Comparison of ENCODE assay signal across 12 cellular contexts in genomic region chr5:57817001-57817453, GRCh38.
DNase-seq lines count a peak whose midpoint lies in the region; ATAC-seq and TF ChIP-seq lines count a peak whose summit lies in the region.
"Had no signal": no experiment of that assay in that cellular context is flagged by ENCODE, and none has a peak within 500 bp of the region (broad histone marks: within the 10 kb centered on the region; RNA-seq: fewer than 3 reads in every experiment).

No MANE protein-coding gene starts in this region.

- H3K4me2 ChIP-seq in smooth muscle cell: no peak overlapping the region

- ATAC-seq in SK-N-SH treated with all-trans-retinoic acid at 6 μM for 48 hours (peak; percentile 66), HG03565 (IDR thresholded peaks at IDR 0.05; ENCODE audit: unreplicated experiment) (no peak), HG02840 (IDR thresholded peaks at IDR 0.05; ENCODE audit: low FRiP score, unreplicated experiment) (no peak), GM18519 (IDR thresholded peaks at IDR 0.05; ENCODE audit: low FRiP score, unreplicated experiment) (no peak)
- ATAC-seq: lower lobe of right lung had no signal

- peaks cover 3% of the 10 kb centered on the region for H3K4me1 ChIP-seq in smooth muscle cell (ENCODE audit: low read depth)
- H3K4me1 ChIP-seq: lower lobe of right lung had no signal

- H3K36me3 ChIP-seq in smooth muscle cell (ENCODE audit: low read depth): peaks cover 3% of the 10 kb centered on the region
- H3K36me3 ChIP-seq: lower lobe of right lung, WERI-Rb-1 had no signal

- H3K9me3 ChIP-seq in smooth muscle cell (replicated peaks; ENCODE audit: low read depth): no peaks in the 10 kb centered on the region
- H3K9me3 ChIP-seq: lower lobe of right lung had no signal

- H3K4me3 ChIP-seq in fibroblast of mammary gland (ENCODE audit: control insufficient read depth, low read depth, low read length) (no peak overlapping the region), smooth muscle cell (no peak overlapping the region)
- H3K4me3 ChIP-seq: lower lobe of right lung had no signal

- peak overlapping the region; percentile 50 for H3K27ac ChIP-seq in smooth muscle cell (ENCODE audit: low read depth)
- H3K27ac ChIP-seq: lower lobe of right lung, WERI-Rb-1 had no signal

- no peaks in the 10 kb centered on the region for H3K27me3 ChIP-seq in smooth muscle cell (ENCODE audit: low read depth)

- no peaks in the 10 kb centered on the region for H3F3A ChIP-seq in smooth muscle cell (ENCODE audit: low read depth)

- 81% methylated on average over 2 of the region's 2 CpGs for WGBS in smooth muscle cell (ENCODE audit: low lambda C conversion rate)

- no peak for TF ChIP-seq CTCF in fibroblast of mammary gland (conservative IDR thresholded peaks at IDR 0.05; ENCODE audit: control insufficient read depth, insufficient read depth, low read depth, low read length)
- no peak for TF ChIP-seq CTCF in smooth muscle cell (IDR thresholded peaks at IDR 0.05; ENCODE audit: borderline replicate concordance, insufficient read depth, poor library complexity, severe bottlenecking)

- H3K9ac ChIP-seq in smooth muscle cell (ENCODE audit: low read depth): no peak overlapping the region

- H4K20me1 ChIP-seq in smooth muscle cell (ENCODE audit: low read depth): no peaks in the 10 kb centered on the region

- peak overlapping the region; percentile 51 for H2AFZ ChIP-seq in smooth muscle cell (ENCODE audit: low read depth)

- DNase-seq in NCI-H1105 treated with DMSO at 0.1 percent for 48 hours (lab: John Stamatoyannopoulos, UW): peak; percentile 1
- no peak for DNase-seq in NCI-H1105 (lab: John Stamatoyannopoulos, UW)
- DNase-seq in fibroblast of mammary gland (ENCODE audit: low read depth): peak; percentile 20
- DNase-seq in smooth muscle cell (lab: John Stamatoyannopoulos, UW; ENCODE audit: unreplicated experiment): no peak
- DNase-seq: activated gamma-delta T cell treated with Interleukin-2 at 50 U/mL for 16 hours, lower lobe of right lung, NCI-H2029 treated with DMSO at 0.1 percent for 48 hours, WERI-Rb-1 had no signal

- H3K79me2 ChIP-seq in smooth muscle cell (ENCODE audit: low read depth): no peaks in the 10 kb centered on the region

TF ChIP-seq in SK-N-SH treated with all-trans-retinoic acid at 6 μM for 48 hours, 23 proteins besides CTCF, POLR2A, EP300 and RAD21:
- TF ChIP-seq RARB (CRISPR knock-in tag; IDR thresholded peaks at IDR 0.05): no peak
- TF ChIP-seq ISL1 (CRISPR knock-in tag; IDR thresholded peaks at IDR 0.05): peak; percentile 45
- no peak for TF ChIP-seq ZNF70 (CRISPR knock-in tag; IDR thresholded peaks at IDR 0.05)
- TF ChIP-seq ZC3H10 (CRISPR knock-in tag; IDR thresholded peaks at IDR 0.05): no peak
- TF ChIP-seq TCF4 (CRISPR knock-in tag; IDR thresholded peaks at IDR 0.05; ENCODE audit: borderline replicate concordance): no peak
- TF ChIP-seq SNAI2 (CRISPR knock-in tag; IDR thresholded peaks at IDR 0.05): no peak
- TF ChIP-seq TOX (CRISPR knock-in tag; IDR thresholded peaks at IDR 0.05; ENCODE audit: borderline replicate concordance): no peak
- TF ChIP-seq ZNF8 (CRISPR knock-in tag; IDR thresholded peaks at IDR 0.05): no peak
- TF ChIP-seq GLIS3 (CRISPR knock-in tag; IDR thresholded peaks at IDR 0.05): no peak
- no peak for TF ChIP-seq TSHZ2 (CRISPR knock-in tag; IDR thresholded peaks at IDR 0.05)
- TF ChIP-seq PATZ1 (CRISPR knock-in tag; IDR thresholded peaks at IDR 0.05; ENCODE audit: borderline replicate concordance): no peak
- TF ChIP-seq OSR1 (CRISPR knock-in tag; IDR thresholded peaks at IDR 0.05): 0 out of 2 replicates have a peak, but pooled peaks have one; percentile 66
- no peak for TF ChIP-seq ZNF565 (CRISPR knock-in tag; conservative IDR thresholded peaks at IDR 0.05; ENCODE audit: low read depth)
- TF ChIP-seq CREB5 (CRISPR knock-in tag; IDR thresholded peaks at IDR 0.05; ENCODE audit: low read depth): no peak

Comparison
In these comparisons a context has a peak if more than half of its experiments do, and no peak if none do; other contexts are left out.
1. DNase-seq: peak in NCI-H1105 treated with DMSO at 0.1 percent for 48 hours (single experiment) and fibroblast of mammary gland (single experiment); none in NCI-H1105 (single experiment) and smooth muscle cell (single experiment).